Comparison of ENCODE assay signal across 11 cellular contexts in the genomic region with DNA sequence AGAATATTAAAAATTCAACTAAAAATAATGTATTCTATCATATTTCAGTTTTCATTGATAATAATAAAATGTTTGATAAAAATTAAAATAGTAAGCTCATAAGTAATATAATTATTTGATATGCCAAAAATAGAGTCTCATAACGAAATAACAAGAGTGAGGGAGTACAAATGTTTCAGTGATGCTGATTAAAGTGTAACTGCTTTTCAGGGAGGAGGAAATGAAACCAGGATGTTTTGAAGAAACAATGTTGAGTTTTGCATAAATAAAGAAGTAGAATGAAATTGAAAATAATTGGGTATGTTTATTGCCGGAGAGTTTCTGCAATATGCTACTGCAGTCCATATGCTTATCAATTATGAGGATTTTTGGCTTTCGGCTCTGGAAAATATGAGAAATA.
DNase-seq lines count a peak whose midpoint lies in the region; ATAC-seq and TF ChIP-seq lines count a peak whose summit lies in the region.
"Had no signal": no experiment of that assay in that cellular context is flagged by ENCODE, and none has a peak within 500 bp of the region (broad histone marks: within the 10 kb centered on the region; RNA-seq: fewer than 3 reads in every experiment).

No MANE protein-coding gene starts in this region.

- no peaks in the 10 kb centered on the region for H3F3A ChIP-seq in SU-DHL-6 (ENCODE audit: insufficient read depth)

- H4K20me1 ChIP-seq in SU-DHL-6 (ENCODE audit: low read depth, low read length), result no peaks in the 10 kb centered on the region

- TF ChIP-seq CTCF in SU-DHL-6 (IDR thresholded peaks at IDR 0.05; ENCODE audit: insufficient read depth, low read length, poor library complexity, severe bottlenecking), result no peak

- no peaks in the 10 kb centered on the region for H3K79me2 ChIP-seq in SU-DHL-6 (ENCODE audit: insufficient read depth, low read length)

- ATAC-seq in GM18861 (IDR thresholded peaks at IDR 0.05; ENCODE audit: unreplicated experiment), result peak; percentile 40
- peak; percentile 54 for ATAC-seq in GM21528 (IDR thresholded peaks at IDR 0.05; ENCODE audit: low FRiP score, unreplicated experiment)
- peak; percentile 48 for ATAC-seq in HG03135 (IDR thresholded peaks at IDR 0.05; ENCODE audit: unreplicated experiment)
- no peak for ATAC-seq in GM18502 (IDR thresholded peaks at IDR 0.05; ENCODE audit: poor library complexity, unreplicated experiment)
- no peak for ATAC-seq in HG03108 (IDR thresholded peaks at IDR 0.05; ENCODE audit: unreplicated experiment)
- ATAC-seq: pancreas had no signal

- H3K9me2 ChIP-seq in SU-DHL-6 (replicated peaks; ENCODE audit: insufficient read depth, low read length), result no peaks in the 10 kb centered on the region

- H3K9me3 ChIP-seq in SU-DHL-6 (ENCODE audit: insufficient read depth, low read length), result no peaks in the 10 kb centered on the region
- H3K9me3 ChIP-seq: pancreas had no signal

- H2AFZ ChIP-seq in SU-DHL-6 (ENCODE audit: low read depth, low read length, severe bottlenecking), result no peak overlapping the region

- H3K9ac ChIP-seq in SU-DHL-6 (ENCODE audit: low read length), result no peak overlapping the region

- DNase-seq in NCI-H510A treated with DMSO at 0.1 percent for 48 hours (lab: John Stamatoyannopoulos, UW), result no peak
- DNase-seq in amygdala (lab: John Stamatoyannopoulos, UW), result no peak
- DNase-seq: C1 segment of cervical spinal cord, mesenchymal stem cell, pancreas had no signal

- H3K4me2 ChIP-seq in SU-DHL-6 (ENCODE audit: low read depth, low read length, poor library complexity, severe bottlenecking), result peak overlapping the region; percentile 54

- no peaks in the 10 kb centered on the region for H3K36me3 ChIP-seq in SU-DHL-6 (ENCODE audit: low read length)
- H3K36me3 ChIP-seq: pancreas had no signal

- H3K27me3 ChIP-seq in SU-DHL-6 (ENCODE audit: low read length), result no peaks in the 10 kb centered on the region
- H3K27me3 ChIP-seq: pancreas had no signal

- no peak overlapping the region for H3K4me3 ChIP-seq in SU-DHL-6 (ENCODE audit: insufficient read depth, low read length, poor library complexity, severe bottlenecking)
- H3K4me3 ChIP-seq: pancreas had no signal

- H3K27ac ChIP-seq in SU-DHL-6 (ENCODE audit: low read depth, low read length), result no peak overlapping the region
- H3K27ac ChIP-seq: pancreas had no signal

Comparison
In these comparisons a context has a peak if more than half of its experiments do, and no peak if none do; other contexts are left out.
1. ATAC-seq: peak in GM18861 (single experiment), GM21528 (single experiment) and HG03135 (single experiment); none in GM18502 (single experiment) and HG03108 (single experiment).